In the genomic region with DNA sequence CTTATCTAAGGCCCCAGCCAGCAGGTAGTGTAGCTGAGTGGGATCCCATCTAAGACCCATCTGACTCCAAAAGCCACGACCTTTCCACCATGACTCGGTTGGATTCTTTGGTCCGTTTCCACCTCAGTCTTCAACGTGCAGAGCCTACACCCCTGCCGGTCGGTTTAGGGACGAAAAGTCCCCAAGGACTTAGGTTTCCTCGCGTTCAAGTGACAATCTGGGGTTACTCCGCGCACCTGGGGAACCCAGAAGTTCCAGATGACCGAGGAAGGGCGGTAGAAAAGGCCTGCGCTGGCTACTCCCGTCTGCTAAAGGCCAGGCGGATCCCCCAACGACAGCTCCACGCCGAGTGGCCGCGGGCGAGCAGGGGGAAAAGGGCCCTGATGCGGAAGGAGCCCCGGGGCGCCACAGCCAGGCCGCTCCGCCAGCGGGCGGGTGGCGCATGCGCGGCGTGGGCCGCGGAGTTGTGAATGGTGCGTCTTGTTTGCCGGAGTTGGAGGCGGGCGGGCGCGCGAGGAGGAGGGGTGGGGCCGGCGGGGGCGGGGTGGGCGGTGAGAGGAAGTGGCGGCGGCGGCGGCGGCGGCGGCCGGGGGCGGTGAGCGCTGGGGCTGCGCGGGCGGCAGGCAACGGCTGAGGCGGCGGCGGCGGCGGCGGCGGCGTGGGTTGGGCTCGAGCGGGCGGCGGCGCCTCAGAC, we compare ENCODE assay signal across 8 cellular contexts. TPM values are rescaled to one million over a fixed set of nuclear protein-coding genes. Genes with fewer than 3 reads are reported as not detected.
DNase-seq lines count a peak whose midpoint lies in the region; ATAC-seq and TF ChIP-seq lines count a peak whose summit lies in the region.

CBFB (plus strand) TSS at position 595 of the 694 bp plus-strand sequence. CDS start 259 bp downstream, outside the sequence.

- H4K20me1 ChIP-seq in DND-41 (ENCODE audit: insufficient read depth, low read length), result peaks cover 35% of the 10 kb centered on the region
- H4K20me1 ChIP-seq in Karpas-422 (ENCODE audit: insufficient read depth, low read depth, low read length), result 0 out of 2 replicates have a peak, but pooled peaks cover 6% of the 10 kb centered on the region

- H3K4me3 ChIP-seq in DND-41 (ENCODE audit: low read depth in 1 of 2, low read length in 2 of 2) (peak within 1 kb of the TSS; percentile 44 to 84), Karpas-422 (ENCODE audit: low read length) (peak within 1 kb of the TSS; percentile 96), fibroblast of mammary gland (ENCODE audit: control insufficient read depth, low read depth, low read length) (peak within 1 kb of the TSS; percentile 75)

- peak within 1 kb of the TSS; percentile 98 for H3K27ac ChIP-seq in DND-41 (ENCODE audit: low read length)
- peak within 1 kb of the TSS; percentile 78 for H3K27ac ChIP-seq in Karpas-422 (ENCODE audit: low read length)
- H3K27ac ChIP-seq in RWPE1, result peak within 1 kb of the TSS; percentile 94

- H3K79me2 ChIP-seq in DND-41 (ENCODE audit: insufficient read depth, low read length), result peaks cover 53% of the 10 kb centered on the region
- H3K79me2 ChIP-seq in Karpas-422 (ENCODE audit: low read length), result peaks cover 51% of the 10 kb centered on the region

- H3K36me3 ChIP-seq in DND-41 (ENCODE audit: insufficient read depth, low read length), result peaks cover 36% of the 10 kb centered on the region
- H3K36me3 ChIP-seq in Karpas-422 (ENCODE audit: insufficient read depth, low read length), result peaks cover 16% of the 10 kb centered on the region

- peak within 1 kb of the TSS; percentile 88 for H3K4me3 Mint-ChIP-seq in activated T-helper 17 cell treated with anti-CD3 and anti-CD28 coated beads, Interleukin-2, amount 50 U/mL, for 72 hours
- H3K4me3 Mint-ChIP-seq in natural killer cell, result peak within 1 kb of the TSS; percentile 87

- H3K27me3 ChIP-seq in DND-41 (ENCODE audit: insufficient read depth, low read length, poor library complexity) (no peaks in the 10 kb centered on the region), Karpas-422 (ENCODE audit: low read length) (no peaks in the 10 kb centered on the region)

- no peaks in the 10 kb centered on the region for H3K27me3 Mint-ChIP-seq in activated T-helper 17 cell treated with anti-CD3 and anti-CD28 coated beads, Interleukin-2, amount 50 U/mL, for 72 hours
- H3K27me3 Mint-ChIP-seq in natural killer cell (ENCODE audit: low read depth in 2 of 2), result no peaks in the 10 kb centered on the region

- DNase-seq in DND-41 (peak; percentile 94), Karpas-422 (peak; percentile 97), RWPE1 (ENCODE audit: low spot score) (peak; percentile 97), fibroblast of mammary gland (ENCODE audit: low read depth) (peak; percentile 88), natural killer cell (peak; percentile 90)
- peak; percentile 89 to 96 (median 92) for DNase-seq in stimulated activated naive CD4-positive, alpha-beta T cell (lab: John Stamatoyannopoulos, UW)

- H3K9me3 ChIP-seq in DND-41 (ENCODE audit: insufficient read depth, low read length, severe bottlenecking) (no peaks in the 10 kb centered on the region), Karpas-422 (ENCODE audit: low read length) (no peaks in the 10 kb centered on the region)

- H3K4me1 Mint-ChIP-seq in activated T-helper 17 cell treated with anti-CD3 and anti-CD28 coated beads, Interleukin-2, amount 50 U/mL, for 72 hours, result peaks cover 17% of the 10 kb centered on the region
- peaks cover 20 to 29% of the 10 kb centered on the region in 2 donors for H3K4me1 Mint-ChIP-seq in natural killer cell

- H3K4me1 ChIP-seq in DND-41 (ENCODE audit: insufficient read depth, low read length) (peaks cover 42% of the 10 kb centered on the region), Karpas-422 (ENCODE audit: low read length) (peaks cover 34% of the 10 kb centered on the region)

- TF ChIP-seq CTCF in DND-41 (IDR thresholded peaks at IDR 0.05; ENCODE audit: borderline replicate concordance, extremely low read depth, low read length, poor library complexity, severe bottlenecking) (peak; percentile 26), RWPE1 (conservative IDR thresholded peaks at IDR 0.05; ENCODE audit: low read depth) (no peak), fibroblast of mammary gland (conservative IDR thresholded peaks at IDR 0.05; ENCODE audit: control insufficient read depth, insufficient read depth, low read depth, low read length) (no peak), natural killer cell (IDR thresholded peaks at IDR 0.05) (no peak)

- POLR2A ChIA-PET in RWPE1 (lab: Yijun Ruan, JAX; ENCODE audit: low non-redundant PET), result interaction anchor here (0.6 to 1.8 kb wide), 2 partner anchors 122 to 371 kb away, joined by 4 to 10 read pairs; partner anchors contain the start of gene B3GNT9

- peak; percentile 88 for ATAC-seq in DND-41 (ENCODE audit: insufficient read depth, low read depth)
- peak; percentile 73 for ATAC-seq in GM21737 (IDR thresholded peaks at IDR 0.05; ENCODE audit: unreplicated experiment)
- ATAC-seq in activated T-helper 17 cell treated with anti-CD3 and anti-CD28 coated beads, Interleukin-2, amount 50 U/mL, for 72 hours (replicated peaks), result peak; percentile 90
- ATAC-seq in natural killer cell, result peak; percentile 89 to 95 (median 91)

- H3K4me2 ChIP-seq in DND-41 (ENCODE audit: insufficient read depth, low read length) (peak within 1 kb of the TSS; percentile 90), Karpas-422 (ENCODE audit: low read depth, low read length, poor library complexity, severe bottlenecking) (peak within 1 kb of the TSS; percentile 98)

- peaks cover 41% of the 10 kb centered on the region for H3K36me3 Mint-ChIP-seq in activated T-helper 17 cell treated with anti-CD3 and anti-CD28 coated beads, Interleukin-2, amount 50 U/mL, for 72 hours (ENCODE audit: low read depth)
- H3K36me3 Mint-ChIP-seq in natural killer cell, result no peaks in the 10 kb centered on the region

- H3K9ac ChIP-seq in DND-41 (ENCODE audit: low read depth, low read length) (peak within 1 kb of the TSS; percentile 97), Karpas-422 (ENCODE audit: low read length) (peak within 1 kb of the TSS; percentile 97)

- intact Hi-C loops in natural killer cell (cut with micrococcal nuclease), result loop anchor here (1.0 kb wide), 1 partner anchor 81 kb away; the partner anchor contains the start of gene PHAF1

- CTCF ChIA-PET in RWPE1 (lab: Yijun Ruan, JAX), result interaction anchor here (0.6 to 1.1 kb wide), 5 partner anchors 8 to 378 kb away, joined by 3 to 4 read pairs (median 3); no protein-coding TSS in a partner anchor

- no peaks in the 10 kb centered on the region for H3K9me3 Mint-ChIP-seq in activated T-helper 17 cell treated with anti-CD3 and anti-CD28 coated beads, Interleukin-2, amount 50 U/mL, for 72 hours
- no peaks in the 10 kb centered on the region for H3K9me3 Mint-ChIP-seq in natural killer cell

- no peaks in the 10 kb centered on the region for H3K9me2 ChIP-seq in Karpas-422 (replicated peaks; ENCODE audit: insufficient read depth, low read length)

- peak within 1 kb of the TSS; percentile 90 for H3K27ac Mint-ChIP-seq in activated T-helper 17 cell treated with anti-CD3 and anti-CD28 coated beads, Interleukin-2, amount 50 U/mL, for 72 hours
- peak within 1 kb of the TSS; percentile 89 for H3K27ac Mint-ChIP-seq in natural killer cell

- H2AFZ ChIP-seq in DND-41 (ENCODE audit: low read depth, low read length) (peak within 1 kb of the TSS; percentile 94), Karpas-422 (ENCODE audit: low read length) (peak within 1 kb of the TSS; percentile 93)

RNA-seq across cellular contexts. Expression of gene CBFB, which starts in this region (rescaled TPM):
- total RNA-seq in Karpas-422 (2014; rRNA removed; shearing (Covaris generic); ENCODE audit: low replicate concordance), result 55.6 and 79.3 TPM in 2 replicates
- 100 to 1,000 TPM; 115 to 214 TPM for total RNA-seq in activated T-helper 17 cell treated with anti-CD3 and anti-CD28 coated beads, Interleukin-2, amount 50 U/mL, for 72 hours
- 100 to 1,000 TPM in 1 of 3 donors, 10 to 100 TPM in 2; 96.1 to 102 (median 97.2) TPM for total RNA-seq in natural killer cell

Comparison
In these comparisons a context has a peak if more than half of its experiments do, and no peak if none do; other contexts are left out.
1. Peak in every context shown above with its lines: DNase-seq, ATAC-seq, H3K4me3 ChIP-seq and H3K27ac ChIP-seq.